ENCODE assay signal across 13 cellular contexts in genomic region chr4:6944311-6945051, GRCh38. TPM values are rescaled to one million over a fixed set of nuclear protein-coding genes. Genes with fewer than 3 reads are reported as not detected.
A peak's percentile ranks its signal among the peaks of the same experiment; 100 is the strongest.
DNase-seq lines count a peak whose midpoint lies in the region; TF ChIP-seq lines count a peak whose summit lies in the region.
"Had no signal": no experiment of that assay in that cellular context is flagged by ENCODE, and none has a peak within 500 bp of the region (broad histone marks: within the 10 kb centered on the region; RNA-seq: fewer than 3 reads in every experiment).

No MANE protein-coding gene starts in this region.

- no peak overlapping the region for H3K27ac ChIP-seq in H9 (ENCODE audit: insufficient read length, low read depth, low read length)

- no peaks in the 10 kb centered on the region for H4K20me1 ChIP-seq in H9 (ENCODE audit: control insufficient read depth, insufficient read depth, insufficient read length)

- DNase-seq in ACHN (peak; percentile 34), H9 (no peak), neural crest cell (ENCODE audit: low read depth, low spot score) (no peak), GM19240 (ENCODE audit: insufficient read length, low spot score) (no peak), NCI-H2196 treated with DMSO at 0.1 percent for 48 hours (lab: John Stamatoyannopoulos, UW; ENCODE audit: unreplicated experiment) (no peak), middle frontal gyrus (ENCODE audit: extremely low spot score, low spot score) (no peak), NCI-H748 treated with DMSO at 0.1 percent for 48 hours (lab: John Stamatoyannopoulos, UW) (no peak)
- DNase-seq: activated CD4-positive, CD25-positive, alpha-beta regulatory T cell treated with anti-CD3 and anti-CD28 coated beads, Interleukin-2, amount 50 U/mL, for 72 hours; hypothalamus; NCI-H1092 treated with DMSO at 0.1 percent for 48 hours; NCI-H526; stimulated activated CD4-positive, alpha-beta T cell treated with anti-CD3 and anti-CD28 coated beads, Interleukin-12 subunit alpha, Interleukin-12 subunit beta, amount 100 ng/mL, for 4 hours had no signal

- WGBS in H9 (ENCODE audit: extremely low coverage, insufficient read length, low lambda C conversion rate): no CpG with 5 or more reads among the region's 20 CpGs

- H3K9ac ChIP-seq in H9 (ENCODE audit: extremely low read depth, insufficient read length, low read length): peak overlapping the region; percentile 10

- H3K27me3 ChIP-seq in H9 (ENCODE audit: insufficient read depth, low read length): no peaks in the 10 kb centered on the region

- peak overlapping the region; percentile 29 for H3K14ac ChIP-seq in H9 (ENCODE audit: insufficient read depth, low read length)

- H2BK5ac ChIP-seq in H9 (ENCODE audit: insufficient read length, low read length): no peak overlapping the region

- H3K4ac ChIP-seq in H9 (ENCODE audit: low read depth, low read length): no peak overlapping the region

- H2BK15ac ChIP-seq in H9 (ENCODE audit: low read depth, low read length): no peak overlapping the region

- H2AK5ac ChIP-seq in H9 (ENCODE audit: insufficient read length, low read length): no peak overlapping the region

- H3K36me3 Mint-ChIP-seq in H9 (ENCODE audit: insufficient read depth in 1 of 3, low read depth in 3 of 3): no peaks in the 10 kb centered on the region; a peak in 2 of 7 replicates
- peaks cover 67% of the 10 kb centered on the region for H3K36me3 Mint-ChIP-seq in dendritic cell treated with granulocyte-macrophage colony-stimulating factor and Interleukin-4, amounts not matched to agents 40 ng/mL and 50 ng/mL, for 4 days (ENCODE audit: low read depth)
- no peaks in the 10 kb centered on the region for H3K36me3 Mint-ChIP-seq in neural crest cell (ENCODE audit: low read depth)

- no peak overlapping the region for H3K23ac ChIP-seq in H9 (ENCODE audit: insufficient read length, low read depth, low read length)

- no peak overlapping the region for H2BK12ac ChIP-seq in H9 (ENCODE audit: insufficient read length, low read depth, low read length)

- no peak overlapping the region for H4K8ac ChIP-seq in H9 (replicated peaks; ENCODE audit: insufficient read length, low read depth, low read length)

- no peaks in the 10 kb centered on the region for H3K9me3 ChIP-seq in H9 (ENCODE audit: control insufficient read depth, low read depth, low read length)

- no peak overlapping the region for H3K56ac ChIP-seq in H9 (ENCODE audit: insufficient read length, low read depth, low read length)

- no peaks in the 10 kb centered on the region for H3K27me3 Mint-ChIP-seq in H9 (ENCODE audit: low read depth)
- no peaks in the 10 kb centered on the region for H3K27me3 Mint-ChIP-seq in dendritic cell treated with granulocyte-macrophage colony-stimulating factor and Interleukin-4, amounts not matched to agents 40 ng/mL and 50 ng/mL, for 4 days
- no peaks in the 10 kb centered on the region for H3K27me3 Mint-ChIP-seq in neural crest cell (ENCODE audit: low read depth)

- H2BK120ac ChIP-seq in H9 (ENCODE audit: low read depth, low read length, poor library complexity, severe bottlenecking): no peak overlapping the region

- no peak overlapping the region for H2AFZ ChIP-seq in H9 (ENCODE audit: low read length)

- H3K4me1 ChIP-seq in H9 (ENCODE audit: insufficient read depth, low read length): peaks cover 22% of the 10 kb centered on the region; the same call in 1 of the 2 replicates

- no peaks in the 10 kb centered on the region; a peak in 1 of 5 replicates for H3K9me3 Mint-ChIP-seq in H9
- no peaks in the 10 kb centered on the region for H3K9me3 Mint-ChIP-seq in dendritic cell treated with granulocyte-macrophage colony-stimulating factor and Interleukin-4, amounts not matched to agents 40 ng/mL and 50 ng/mL, for 4 days
- no peaks in the 10 kb centered on the region for H3K9me3 Mint-ChIP-seq in neural crest cell

- H3T11ph ChIP-seq in H9 (ENCODE audit: low read length): no peak overlapping the region

- no peaks in the 10 kb centered on the region for H3K23me2 ChIP-seq in H9 (ENCODE audit: insufficient read length, low read depth, low read length, poor library complexity, severe bottlenecking)

- no peak overlapping the region for H2BK20ac ChIP-seq in H9 (ENCODE audit: low read depth, low read length, poor library complexity, severe bottlenecking)

- no peak overlapping the region for H4K91ac ChIP-seq in H9 (ENCODE audit: insufficient read length, low read depth, low read length)

- H3K4me1 Mint-ChIP-seq in H9: peaks cover 56 to 63% of the 10 kb centered on the region in 2 experiments
- peaks cover 70% of the 10 kb centered on the region for H3K4me1 Mint-ChIP-seq in dendritic cell treated with granulocyte-macrophage colony-stimulating factor and Interleukin-4, amounts not matched to agents 40 ng/mL and 50 ng/mL, for 4 days (ENCODE audit: low read depth)
- peaks cover 48% of the 10 kb centered on the region for H3K4me1 Mint-ChIP-seq in neural crest cell

- intact Hi-C loops in dendritic cell treated with granulocyte-macrophage colony-stimulating factor and Interleukin-4, amounts not matched to agents 40 ng/mL and 50 ng/mL, for 4 days (cut with micrococcal nuclease): no loop called here

- no peak overlapping the region for H4K5ac ChIP-seq in H9 (ENCODE audit: insufficient read length, low read depth, low read length)

- H3K4me2 ChIP-seq in H9 (ENCODE audit: insufficient read depth, insufficient read length, low read length): no peak overlapping the region

- H3K27ac Mint-ChIP-seq in H9 (peak overlapping the region; percentile 1 to 95 (median 76)), neural crest cell (ENCODE audit: unreplicated experiment) (peak overlapping the region; percentile 52)
- H3K27ac Mint-ChIP-seq in dendritic cell treated with granulocyte-macrophage colony-stimulating factor and Interleukin-4, amounts not matched to agents 40 ng/mL and 50 ng/mL, for 4 days: peak overlapping the region; percentile 94

- TF ChIP-seq CTCF in H9 (conservative IDR thresholded peaks at IDR 0.05): no peak
- no peak for TF ChIP-seq CTCF in neural crest cell (conservative IDR thresholded peaks at IDR 0.05)

- H3K79me2 ChIP-seq in H9 (ENCODE audit: insufficient read depth, low read length): no peaks in the 10 kb centered on the region

- H3K18ac ChIP-seq in H9 (ENCODE audit: insufficient read length, low read depth, low read length): no peak overlapping the region

- in situ Hi-C loops in ACHN (cut with HindIII; ENCODE audit: low pct_ligation_motif_present, low pct_unique_long_range_greater_than_20kb, low sequenced_read_pairs): no loop called here

- H3K4me3 Mint-ChIP-seq in H9 (peak overlapping the region in 1 of 2 experiments; percentile 10; a peak in 2 of 5 replicates), neural crest cell (no peak overlapping the region)
- peak overlapping the region; percentile 71 for H3K4me3 Mint-ChIP-seq in dendritic cell treated with granulocyte-macrophage colony-stimulating factor and Interleukin-4, amounts not matched to agents 40 ng/mL and 50 ng/mL, for 4 days

- peaks cover 3% of the 10 kb centered on the region for H3K79me1 ChIP-seq in H9 (ENCODE audit: insufficient read depth, low read depth, low read length, poor library complexity, severe bottlenecking)

RNA-seq across cellular contexts. Expression of gene TBC1D14, which starts 34.9 kb away (rescaled TPM):
- 44.5 and 50.2 TPM in 2 replicates for total RNA-seq in H9 (2021)
- 56.3 and 58.0 TPM in 2 replicates for total RNA-seq in neural crest cell
